In the genomic region with DNA sequence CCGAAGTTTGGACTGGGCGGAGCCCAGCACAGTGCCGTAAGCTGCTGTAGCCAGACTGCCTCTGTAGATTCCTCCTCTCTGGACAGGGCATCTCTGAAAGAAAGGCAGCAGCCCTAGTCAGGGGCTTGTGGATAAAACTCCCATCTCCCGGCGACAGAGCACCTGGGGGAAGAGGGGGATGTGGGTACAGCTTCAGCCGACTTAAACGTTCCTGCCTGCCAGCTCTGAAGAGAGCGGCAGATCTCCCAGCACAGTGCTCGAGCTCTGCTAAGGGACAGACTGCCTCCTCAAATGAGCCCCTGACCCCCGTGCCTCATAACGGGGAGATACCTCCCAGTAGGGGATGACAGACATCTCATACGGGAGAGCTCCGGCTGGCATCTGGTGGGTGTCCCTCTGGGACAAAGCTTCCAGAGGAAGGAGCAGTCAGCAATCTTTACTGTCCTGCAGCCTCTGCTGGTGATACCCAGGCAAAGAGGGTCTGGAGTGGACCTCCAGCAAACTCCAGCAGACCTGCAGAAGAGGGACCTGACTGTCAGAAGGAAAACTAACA, we compare ENCODE assay signal across 8 cellular contexts.
DNase-seq lines count a peak whose midpoint lies in the region; FAIRE-seq and TF ChIP-seq lines count a peak whose summit lies in the region.
"Not testable (repeated sequence)": the region's sequence is repeated elsewhere in the genome, so short reads cannot be mapped to it uniquely, and the experiment has no call there.

No MANE protein-coding gene starts in this region.

- not testable (repeated sequence) for H3K9me3 ChIP-seq in HEK293 (ENCODE audit: control insufficient read depth, insufficient read depth, low read depth, low read length); SK-N-SH; keratinocyte (ENCODE audit: control insufficient read depth, low read depth, low read length); osteoblast (ENCODE audit: low read depth, low read length); vagina
- peaks cover 0 to 25% (median 3%) of the 10 kb centered on the region in 4 donors for H3K9me3 ChIP-seq in stomach

- H3K9me1 ChIP-seq in keratinocyte (ENCODE audit: control insufficient read depth, extremely low read depth, insufficient read depth, low read length), result not testable (repeated sequence)

- POLR2A ChIA-PET in HEK293 (lab: Yijun Ruan, JAX), result interaction anchor here (0.6 to 2.4 kb wide), 3 partner anchors 19 to 1777 kb away, joined by 3 to 23 read pairs (median 3); no protein-coding TSS in a partner anchor
- POLR2A ChIA-PET in SK-N-SH (lab: Yijun Ruan, JAX), result not testable (repeated sequence)

- not testable (repeated sequence) for DNase-seq in SK-N-SH; fibroblast of pulmonary artery (ENCODE audit: low read depth); keratinocyte (ENCODE audit: low read depth, low spot score); osteoblast (ENCODE audit: insufficient read length, low spot score, missing footprints); stomach; vagina (ENCODE audit: extremely low spot score in 2 of 2)
- peak in 1 of 61 donors; percentile 10 for DNase-seq in caudate nucleus (lab: John Stamatoyannopoulos, UW)

- H3F3A ChIP-seq in SK-N-SH (replicated peaks; ENCODE audit: insufficient read depth), result peaks cover 23% of the 10 kb centered on the region

- not testable (repeated sequence) for H3K4me1 ChIP-seq in HEK293 (ENCODE audit: control insufficient read depth, insufficient read depth, low read length); SK-N-SH (ENCODE audit: control insufficient read depth in 1 of 2, insufficient read depth in 2 of 2, low read depth in 1 of 2, low read length in 1 of 2); vagina
- H3K4me1 ChIP-seq in keratinocyte (ENCODE audit: control insufficient read depth, extremely low read depth, insufficient read depth, low read length) (peaks cover 17% of the 10 kb centered on the region), osteoblast (ENCODE audit: insufficient read depth, low read length) (peaks cover 20% of the 10 kb centered on the region), stomach (peaks cover 8 to 25% (median 17%) of the 10 kb centered on the region in 4 donors)

- H3K4me2 ChIP-seq in SK-N-SH (peak overlapping the region; percentile 63), keratinocyte (ENCODE audit: control insufficient read depth, extremely low read depth, insufficient read depth, low read depth, low read length) (peak overlapping the region; percentile 83), osteoblast (ENCODE audit: insufficient read depth, low read length) (peak overlapping the region; percentile 33)

- H3K27ac ChIP-seq in HEK293 (ENCODE audit: extremely low read depth, low read depth, low read length), result peak overlapping the region; percentile 88
- peak overlapping the region; percentile 60 to 94; a peak in 3 of 4 replicates for H3K27ac ChIP-seq in SK-N-SH (ENCODE audit: low read depth in 2 of 2, low read length in 1 of 2)
- H3K27ac ChIP-seq in caudate nucleus (ENCODE audit: low read depth, low read length), result peak overlapping the region; percentile 61
- H3K27ac ChIP-seq in keratinocyte (ENCODE audit: control insufficient read depth, insufficient read depth, low read length), result peak overlapping the region; percentile 67
- peak overlapping the region; percentile 79 for H3K27ac ChIP-seq in osteoblast (ENCODE audit: low read depth, low read length)
- H3K27ac ChIP-seq in stomach, result peak overlapping the region; percentile 56 to 84 (median 78)
- peak overlapping the region; percentile 59 for H3K27ac ChIP-seq in vagina

- not testable (repeated sequence) for TF ChIP-seq EP300 in SK-N-SH (IDR thresholded peaks at IDR 0.05; ENCODE audit: borderline replicate concordance in 1 of 2, low read depth in 1 of 2, low read length in 1 of 2); stomach (IDR thresholded peaks at IDR 0.05)

- intact Hi-C loops in stomach (cut with DNase I; ENCODE audit: low total_unique reads); vagina (cut with DNase I): not testable (repeated sequence)

- H3K27me3 ChIP-seq in SK-N-SH (ENCODE audit: insufficient read depth); keratinocyte (ENCODE audit: control insufficient read depth, extremely low read depth, insufficient read depth, low read length); osteoblast (ENCODE audit: insufficient read depth, low read length); stomach; vagina: not testable (repeated sequence)

- CTCF ChIA-PET in HEK293 (lab: Yijun Ruan, JAX), result interaction anchor here (0.6 to 1.8 kb wide), 7 partner anchors 10 to 466 kb away, joined by 3 to 5 read pairs (median 3); no protein-coding TSS in a partner anchor
- CTCF ChIA-PET in SK-N-SH (lab: Yijun Ruan, JAX), result interaction anchor here (0.9 to 1.2 kb wide), 2 partner anchors 8 to 9 kb away, joined by 3 read pairs; no protein-coding TSS in a partner anchor

- not testable (repeated sequence) for TF ChIP-seq POLR2A in stomach (IDR thresholded peaks at IDR 0.05); vagina (IDR thresholded peaks at IDR 0.05)

- not testable (repeated sequence) for TF ChIP-seq RAD21 in SK-N-SH (IDR thresholded peaks at IDR 0.05; ENCODE audit: low read length)

- not testable (repeated sequence) for H4K20me1 ChIP-seq in SK-N-SH (ENCODE audit: insufficient read depth); keratinocyte (ENCODE audit: control insufficient read depth, extremely low read depth, insufficient read depth, low read length); osteoblast (ENCODE audit: insufficient read depth, low read length)

- 92% methylated on average over 10 of the region's 13 CpGs for WGBS in SK-N-SH (ENCODE audit: low lambda C conversion rate)
- 74 to 81% (median 74%) methylated on average over 12 to 13 of the region's 13 CpGs for WGBS in stomach, 5 donors

- H3K9ac ChIP-seq in SK-N-SH (peak overlapping the region; percentile 43; the same call in 1 of the 2 replicates), keratinocyte (ENCODE audit: control insufficient read depth, extremely low read depth, insufficient read depth, low read length) (peak overlapping the region; percentile 31)

- not testable (repeated sequence) for H2AFZ ChIP-seq in SK-N-SH (ENCODE audit: low read depth); keratinocyte (ENCODE audit: control insufficient read depth, low read length)
- peak overlapping the region; percentile 43 for H2AFZ ChIP-seq in osteoblast (ENCODE audit: low read length)

- not testable (repeated sequence) for FAIRE-seq in keratinocyte (lab: Jason Lieb, UNC)

- H3K79me2 ChIP-seq in SK-N-SH (ENCODE audit: insufficient read depth); keratinocyte (ENCODE audit: control insufficient read depth, insufficient read depth, low read length); osteoblast (ENCODE audit: insufficient read depth, low read length): not testable (repeated sequence)

- TF ChIP-seq CTCF in HEK293 (tag by site-specific recombination; IDR thresholded peaks at IDR 0.05); SK-N-SH (IDR thresholded peaks at IDR 0.05); fibroblast of pulmonary artery (IDR thresholded peaks at IDR 0.05; ENCODE audit: low read length, missing control alignments); keratinocyte (optimal IDR thresholded peaks at IDR 0.05 in 1 of 3, IDR thresholded peaks at IDR 0.05 in 1 of 3, conservative IDR thresholded peaks at IDR 0.05 in 1 of 3; ENCODE audit: extremely low read depth in 1 of 3, insufficient read depth in 2 of 3, low read length in 3 of 3); osteoblast (IDR thresholded peaks at IDR 0.05; ENCODE audit: extremely low read depth, low read depth, low read length); stomach (IDR thresholded peaks at IDR 0.05); vagina (IDR thresholded peaks at IDR 0.05): not testable (repeated sequence)

- not testable (repeated sequence) for H3K4me3 ChIP-seq in HEK293 (ENCODE audit: low read depth, low read length); keratinocyte (ENCODE audit: control insufficient read depth in 2 of 3, extremely low read depth in 1 of 3, insufficient read depth in 2 of 3, low read depth in 1 of 3, low read length in 3 of 3); osteoblast (ENCODE audit: insufficient read depth, low read length); stomach; vagina
- H3K4me3 ChIP-seq in SK-N-SH (ENCODE audit: low read depth in 2 of 2, low read length in 1 of 2) (peak overlapping the region in 1 of 2 experiments; percentile 18; a peak in 2 of 4 replicates), fibroblast of pulmonary artery (replicated peaks; ENCODE audit: low read depth, low read length) (peak overlapping the region; percentile 11)

- H3K9me2 ChIP-seq in SK-N-SH, result not testable (repeated sequence)

- dilution Hi-C loops in keratinocyte (cut with MboI; ENCODE audit: extremely low pct_ligation_motif_present, low sequenced_read_pairs), result not testable (repeated sequence)

- not testable (repeated sequence) for H3K36me3 ChIP-seq in HEK293 (ENCODE audit: control insufficient read depth in 2 of 2, insufficient read depth in 1 of 2, low read length in 2 of 2); SK-N-SH (replicated peaks in 1 of 2; ENCODE audit: control insufficient read depth in 1 of 2, insufficient read depth in 2 of 2, low read length in 1 of 2); keratinocyte (ENCODE audit: control insufficient read depth in 2 of 2, extremely low read depth in 1 of 2, insufficient read depth in 2 of 2, low read length in 2 of 2); osteoblast (ENCODE audit: insufficient read depth, low read length); stomach; vagina

TF ChIP-seq in HEK293, 187 proteins besides CTCF, POLR2A, EP300 and RAD21:
- peak; percentile 71 for TF ChIP-seq SETDB1 (IDR thresholded peaks at IDR 0.05; ENCODE audit: insufficient read length, low read length)

Comparison
In these comparisons a context has a peak if more than half of its experiments do, and no peak if none do; other contexts are left out.
1. H3K4me2 ChIP-seq: peak in every context shown above with its lines; median percentile 83 in keratinocyte; 63 in SK-N-SH; 33 in osteoblast.